Comparison of ENCODE assay signal across 22 cellular contexts in genomic region chrX:134691453-134691852, GRCh38. TPM values are rescaled to one million over a fixed set of nuclear protein-coding genes. Genes with fewer than 3 reads are reported as not detected.
DNase-seq lines count a peak whose midpoint lies in the region; ATAC-seq, FAIRE-seq and TF ChIP-seq lines count a peak whose summit lies in the region.
"Had no signal": no experiment of that assay in that cellular context is flagged by ENCODE, and none has a peak within 500 bp of the region (broad histone marks: within the 10 kb centered on the region; RNA-seq: fewer than 3 reads in every experiment).

No MANE protein-coding gene starts in this region.

- ATAC-seq in SK-N-SH treated with all-trans-retinoic acid at 6 μM for 48 hours = no peak

- POLR2A ChIA-PET in SK-N-SH (lab: Yijun Ruan, JAX) = no interaction called here

- H3K9me3 ChIP-seq in SK-N-SH (no peaks in the 10 kb centered on the region), small intestine (ENCODE audit: control insufficient read depth, low read depth) (no peaks in the 10 kb centered on the region)
- H3K9me3 ChIP-seq: BE2C, MG63 had no signal

- FAIRE-seq in small intestine (lab: Jason Lieb, UNC) = no peak
- FAIRE-seq: D721Med had no signal

- H2AFZ ChIP-seq in SK-N-SH (ENCODE audit: low read depth) = peak overlapping the region; percentile 0; the same call in 1 of the 2 replicates
- H2AFZ ChIP-seq: PC-9 had no signal

- no peaks in the 10 kb centered on the region for H3K9me2 ChIP-seq in SK-N-SH

- no peaks in the 10 kb centered on the region for H3K36me3 Mint-ChIP-seq in chondrocyte (ENCODE audit: low read depth)
- no peaks in the 10 kb centered on the region for H3K36me3 Mint-ChIP-seq in nephron (ENCODE audit: low read depth)

- H3K79me2 ChIP-seq in SK-N-SH (ENCODE audit: insufficient read depth) = no peaks in the 10 kb centered on the region

- no peak overlapping the region for H3K9ac ChIP-seq in SK-N-SH

- no peak for TF ChIP-seq RAD21 in SK-N-SH (IDR thresholded peaks at IDR 0.05; ENCODE audit: low read length)

- TF ChIP-seq CTCF in SK-N-SH (IDR thresholded peaks at IDR 0.05) = no peak
- TF ChIP-seq CTCF in chondrocyte (IDR thresholded peaks at IDR 0.05) = no peak
- no peak for TF ChIP-seq CTCF in nephron (IDR thresholded peaks at IDR 0.05; ENCODE audit: unreplicated experiment in 3 of 3)

- H3K4me2 ChIP-seq in SK-N-SH = no peak overlapping the region
- H3K4me2 ChIP-seq: PC-9 had no signal

- H3K4me3 Mint-ChIP-seq in chondrocyte (ENCODE audit: unreplicated experiment) (no peak overlapping the region), nephron (no peak overlapping the region)
- H3K4me3 Mint-ChIP-seq: H9, HFFc6 had no signal

- peaks cover 34% of the 10 kb centered on the region for H3K4me1 Mint-ChIP-seq in chondrocyte (ENCODE audit: low read depth)
- H3K4me1 Mint-ChIP-seq in nephron = peaks cover 80% of the 10 kb centered on the region

- WGBS in SK-N-SH (ENCODE audit: low lambda C conversion rate) = 86% methylated on average over 7 of the region's 7 CpGs
- WGBS in small intestine, 3 donors = 61 to 76% (median 66%) methylated on average over 7 of the region's 7 CpGs

- H3K27ac Mint-ChIP-seq in chondrocyte (ENCODE audit: unreplicated experiment) = peak overlapping the region; percentile 29
- peak overlapping the region; percentile 76 to 79 (median 78) for H3K27ac Mint-ChIP-seq in nephron
- H3K27ac Mint-ChIP-seq: H9 had no signal

- peaks cover 22% of the 10 kb centered on the region for H3F3A ChIP-seq in SK-N-SH (replicated peaks; ENCODE audit: insufficient read depth)

- H3K4me3 ChIP-seq in SK-N-SH (ENCODE audit: low read depth in 2 of 2, low read length in 1 of 2) = no peak overlapping the region
- no peak overlapping the region for H3K4me3 ChIP-seq in small intestine (ENCODE audit: low read depth in 1 of 2, low read length in 2 of 2)
- H3K4me3 ChIP-seq: MG63, PC-9 had no signal

- H3K27ac ChIP-seq in SK-N-SH (ENCODE audit: low read depth in 2 of 2, low read length in 1 of 2) (peak overlapping the region; percentile 70 to 74; a peak in 3 of 4 replicates), small intestine (ENCODE audit: low read depth in 1 of 2, low read length in 1 of 2) (no peak overlapping the region)
- H3K27ac ChIP-seq: PC-9 had no signal

- H3K27me3 Mint-ChIP-seq in chondrocyte (ENCODE audit: low read depth) (no peaks in the 10 kb centered on the region), nephron (ENCODE audit: low read depth) (no peaks in the 10 kb centered on the region)

- DNase-seq in SK-N-SH (no peak), chondrocyte (ENCODE audit: low spot score) (no peak), NCI-H446 (lab: John Stamatoyannopoulos, UW) (no peak), small intestine (no peak)
- DNase-seq in activated CD4-positive, alpha-beta T cell treated with anti-CD3 and anti-CD28 coated beads, Interleukin-2, amount 50 U/mL, for 48 hours = no peak
- DNase-seq: BE2C, DMS79, H9, HFFc6, Kasumi-1, MG63, NCI-H1092 treated with DMSO at 0.1 percent for 48 hours, NCI-H1436 treated with DMSO at 0.1 percent for 48 hours, NCI-H1930, NCI-H345, NCI-H526 treated with DMSO at 0.1 percent for 48 hours, PC-9, RPMI8226, SHP77 treated with DMSO at 0.1 percent for 48 hours had no signal

- CTCF ChIA-PET in SK-N-SH (lab: Yijun Ruan, JAX) = no interaction called here

- H3K4me1 ChIP-seq in SK-N-SH (ENCODE audit: control insufficient read depth in 1 of 2, insufficient read depth in 2 of 2, low read depth in 1 of 2, low read length in 1 of 2) (peaks cover 2 to 30% of the 10 kb centered on the region in 2 experiments), small intestine (ENCODE audit: control insufficient read depth in 2 of 2, insufficient read depth in 1 of 2, low read depth in 1 of 2, low read length in 1 of 2) (no peaks in the 10 kb centered on the region)
- H3K4me1 ChIP-seq: BE2C had no signal

- H3K36me3 ChIP-seq in SK-N-SH (replicated peaks in 1 of 2; ENCODE audit: control insufficient read depth in 1 of 2, insufficient read depth in 2 of 2, low read length in 1 of 2) = no peaks in the 10 kb centered on the region
- H3K36me3 ChIP-seq in small intestine (ENCODE audit: control insufficient read depth in 2 of 2, insufficient read depth in 2 of 2, low read length in 2 of 2) = no peaks in the 10 kb centered on the region
- H3K36me3 ChIP-seq: BE2C, MG63 had no signal

- H3K9me3 Mint-ChIP-seq in chondrocyte (ENCODE audit: low read depth) = peaks cover 2% of the 10 kb centered on the region
- no peaks in the 10 kb centered on the region for H3K9me3 Mint-ChIP-seq in nephron
- H3K9me3 Mint-ChIP-seq: HFFc6 had no signal

- TF ChIP-seq EP300 in SK-N-SH (IDR thresholded peaks at IDR 0.05; ENCODE audit: borderline replicate concordance in 1 of 2, low read depth in 1 of 2, low read length in 1 of 2) = no peak

- no peaks in the 10 kb centered on the region for H4K20me1 ChIP-seq in SK-N-SH (ENCODE audit: insufficient read depth)

- H3K27me3 ChIP-seq in SK-N-SH (ENCODE audit: insufficient read depth) = no peaks in the 10 kb centered on the region
- H3K27me3 ChIP-seq in small intestine (ENCODE audit: control insufficient read depth in 2 of 2, insufficient read depth in 2 of 2, low read length in 2 of 2) = no peaks in the 10 kb centered on the region
- H3K27me3 ChIP-seq: BE2C, MG63 had no signal

TF ChIP-seq in SK-N-SH, 30 proteins besides CTCF, POLR2A, EP300 and RAD21:
- TF ChIP-seq FOXM1 (IDR thresholded peaks at IDR 0.05; ENCODE audit: low read depth) = no peak

TF ChIP-seq in SK-N-SH treated with all-trans-retinoic acid at 6 μM for 48 hours, 23 proteins besides CTCF, POLR2A, EP300 and RAD21 (continues in another document):
- no peak for TF ChIP-seq PPARA (CRISPR knock-in tag; IDR thresholded peaks at IDR 0.05; ENCODE audit: borderline replicate concordance)
- TF ChIP-seq ZFP3 (CRISPR knock-in tag; IDR thresholded peaks at IDR 0.05) = no peak
- TF ChIP-seq GLIS3 (CRISPR knock-in tag; IDR thresholded peaks at IDR 0.05) = no peak
- no peak for TF ChIP-seq TSHZ2 (CRISPR knock-in tag; IDR thresholded peaks at IDR 0.05)
- TF ChIP-seq TCF4 (CRISPR knock-in tag; IDR thresholded peaks at IDR 0.05; ENCODE audit: borderline replicate concordance) = no peak
- no peak for TF ChIP-seq ZNF8 (CRISPR knock-in tag; IDR thresholded peaks at IDR 0.05)
- no peak for TF ChIP-seq TOX (CRISPR knock-in tag; IDR thresholded peaks at IDR 0.05; ENCODE audit: borderline replicate concordance)
- TF ChIP-seq RARB (CRISPR knock-in tag; IDR thresholded peaks at IDR 0.05) = no peak
- TF ChIP-seq BACH2 (CRISPR knock-in tag; IDR thresholded peaks at IDR 0.05; ENCODE audit: borderline replicate concordance) = no peak
- TF ChIP-seq ARNTL (CRISPR knock-in tag; IDR thresholded peaks at IDR 0.05; ENCODE audit: borderline replicate concordance, low read depth) = no peak
- no peak for TF ChIP-seq ZFP30 (CRISPR knock-in tag; IDR thresholded peaks at IDR 0.05)
- no peak for TF ChIP-seq CSDC2 (CRISPR knock-in tag; IDR thresholded peaks at IDR 0.05)
- TF ChIP-seq PATZ1 (CRISPR knock-in tag; IDR thresholded peaks at IDR 0.05; ENCODE audit: borderline replicate concordance) = no peak

RNA-seq across cellular contexts. Expression of gene PLAC1, which starts 33.2 kb away (rescaled TPM):
- polyA plus RNA-seq in SK-N-SH (2012; rRNA removed) (50.9 and 72.3 TPM in 2 replicates), small intestine (under 1 TPM in 1 of 3 donors, not detected in 2; 0.06 TPM)
- 43.2 and 53.1 TPM in 2 replicates for polyA plus RNA-seq in SK-N-SH (2012; cell fraction: cytosol; rRNA removed)
- polyA plus RNA-seq in SK-N-SH (2012; cell fraction: nucleus; rRNA removed) = 19.3 and 28.0 TPM in 2 replicates
- total RNA-seq in chondrocyte = not detected in 3 replicates

Comparison
In these comparisons a context has a peak if more than half of its experiments do, and no peak if none do; other contexts are left out.
1. H3K27ac ChIP-seq: peak in SK-N-SH (2 of 2); none in small intestine (0 of 2).
2. RNA of gene PLAC1, which starts 33.2 kb away (polyA plus RNA-seq): 19.3 to 72.3 TPM in SK-N-SH; 0.06 TPM in small intestine; every median in the first group is over 10 times any median in the second.